In genomic region chr15:70827721-70828120, GRCh38 we compare ENCODE assay signal across 1 cellular context.
TF ChIP-seq lines count a peak whose summit lies in the region.

No MANE protein-coding gene starts in this region.

TF ChIP-seq in A549, 52 proteins besides CTCF, POLR2A, EP300 and RAD21 (continued from another document):
- no peak for TF ChIP-seq NPAS2 (CRISPR knock-in tag; IDR thresholded peaks at IDR 0.05; ENCODE audit: borderline replicate concordance)
